9 cellular contexts compared by ENCODE assay signal in genomic region chr7:44258865-44259546, GRCh38. TPM values are rescaled to one million over a fixed set of nuclear protein-coding genes. Genes with fewer than 3 reads are reported as not detected.
DNase-seq lines count a peak whose midpoint lies in the region; ATAC-seq and TF ChIP-seq lines count a peak whose summit lies in the region.
"Had no signal": no experiment of that assay in that cellular context is flagged by ENCODE, and none has a peak within 500 bp of the region (broad histone marks: within the 10 kb centered on the region; RNA-seq: fewer than 3 reads in every experiment).

No MANE protein-coding gene starts in this region.

- no peaks in the 10 kb centered on the region for H3K27me3 ChIP-seq in CD4-positive, alpha-beta T cell (ENCODE audit: control insufficient read depth, insufficient read depth, low read length)
- no peaks in the 10 kb centered on the region for H3K27me3 ChIP-seq in trophoblast cell (ENCODE audit: insufficient read depth, low read length)

- no peak overlapping the region for H2BK120ac ChIP-seq in trophoblast cell (ENCODE audit: insufficient read depth, low read length, poor library complexity)

- no peaks in the 10 kb centered on the region for H3K36me3 ChIP-seq in trophoblast cell (ENCODE audit: control insufficient read depth in 1 of 2, insufficient read depth in 2 of 2, low read length in 2 of 2)

- H4K8ac ChIP-seq in trophoblast cell (ENCODE audit: low read depth, low read length), result no peak overlapping the region

- peak overlapping the region; percentile 42 for H2AK5ac ChIP-seq in trophoblast cell (ENCODE audit: low read length)

- no peak overlapping the region for H3K9ac ChIP-seq in trophoblast cell (ENCODE audit: low read length)

- no peak overlapping the region for H3K4me3 Mint-ChIP-seq in CD4-positive, alpha-beta T cell
- H3K4me3 Mint-ChIP-seq in activated CD8-positive, alpha-beta T cell treated with anti-CD3 and anti-CD28 coated beads, Interleukin-2, amount 10 ng/mL, durations not matched to agents 7 days and 5 days, result no peak overlapping the region

- H3K79me1 ChIP-seq in trophoblast cell (ENCODE audit: low read length), result peaks cover 8% of the 10 kb centered on the region

- ATAC-seq in CD4-positive, alpha-beta T cell (ENCODE audit: poor library complexity), result no peak
- no peak for ATAC-seq in activated CD8-positive, alpha-beta T cell treated with anti-CD3 and anti-CD28 coated beads, Interleukin-2, amount 10 ng/mL, durations not matched to agents 7 days and 5 days
- peak; percentile 6 for ATAC-seq in esophagus mucosa
- no peak for ATAC-seq in GM21576 (IDR thresholded peaks at IDR 0.05; ENCODE audit: unreplicated experiment)
- no peak for ATAC-seq in HG02938 (IDR thresholded peaks at IDR 0.05; ENCODE audit: unreplicated experiment)

- H3K36me3 Mint-ChIP-seq in CD4-positive, alpha-beta T cell (ENCODE audit: low read depth), result no peaks in the 10 kb centered on the region
- H3K36me3 Mint-ChIP-seq in activated CD8-positive, alpha-beta T cell treated with anti-CD3 and anti-CD28 coated beads, Interleukin-2, amount 10 ng/mL, durations not matched to agents 7 days and 5 days (ENCODE audit: low read depth), result no peaks in the 10 kb centered on the region

- intact Hi-C loops in CD4-positive, alpha-beta T cell (cut with DNase I, micrococcal nuclease), result no loop called here

- peak overlapping the region; percentile 85 for H3K27ac ChIP-seq in CD4-positive, alpha-beta T cell (ENCODE audit: low read depth, low read length)
- no peak overlapping the region for H3K27ac ChIP-seq in trophoblast cell (ENCODE audit: low read depth, low read length)

- H3K27ac Mint-ChIP-seq in CD4-positive, alpha-beta T cell, result peak overlapping the region; percentile 83
- peak overlapping the region; percentile 96 for H3K27ac Mint-ChIP-seq in activated CD8-positive, alpha-beta T cell treated with anti-CD3 and anti-CD28 coated beads, Interleukin-2, amount 10 ng/mL, durations not matched to agents 7 days and 5 days

- H3K4me3 ChIP-seq in trophoblast cell (ENCODE audit: low read depth, low read length), result no peak overlapping the region

- H2AFZ ChIP-seq in trophoblast cell (ENCODE audit: insufficient read depth, low read length, poor library complexity), result no peak overlapping the region

- H3K14ac ChIP-seq in trophoblast cell (ENCODE audit: low read length), result peak overlapping the region; percentile 56

- H3K4me2 ChIP-seq in trophoblast cell (ENCODE audit: low read length), result no peak overlapping the region

- H3K79me2 ChIP-seq in trophoblast cell (ENCODE audit: control insufficient read depth, insufficient read depth, low read length, poor library complexity), result no peaks in the 10 kb centered on the region

- peak overlapping the region; percentile 1 for H4K91ac ChIP-seq in trophoblast cell (ENCODE audit: low read depth, low read length)

- H3K4ac ChIP-seq in trophoblast cell (ENCODE audit: low read depth, low read length), result no peak overlapping the region

- H3K23ac ChIP-seq in trophoblast cell (ENCODE audit: low read length), result no peak overlapping the region

- H3K4me1 ChIP-seq in trophoblast cell (ENCODE audit: control insufficient read depth in 1 of 2, insufficient read depth in 2 of 2, low read length in 2 of 2), result peaks cover 25 to 26% of the 10 kb centered on the region in 2 experiments

- H3K18ac ChIP-seq in trophoblast cell (ENCODE audit: low read length), result peak overlapping the region; percentile 3

- peak overlapping the region; percentile 0 for H2BK12ac ChIP-seq in trophoblast cell (ENCODE audit: low read length)

- no peaks in the 10 kb centered on the region for H3K27me3 Mint-ChIP-seq in CD4-positive, alpha-beta T cell
- no peaks in the 10 kb centered on the region for H3K27me3 Mint-ChIP-seq in activated CD8-positive, alpha-beta T cell treated with anti-CD3 and anti-CD28 coated beads, Interleukin-2, amount 10 ng/mL, durations not matched to agents 7 days and 5 days (ENCODE audit: low read depth)

- CTCF ChIA-PET in CD4-positive, alpha-beta T cell (lab: Charles Lee), result no interaction called here
- CTCF ChIA-PET in activated CD8-positive, alpha-beta T cell treated with anti-CD3 and anti-CD28 coated beads, Interleukin-2, amount 10 ng/mL, durations not matched to agents 7 days and 5 days (lab: Charles Lee), result interaction anchor here (0.9 to 3.2 kb wide), 3 partner anchors 17 to 306 kb away, joined by 3 to 27 read pairs (median 11); no protein-coding TSS in a partner anchor

- DNase-seq in CD4-positive, alpha-beta T cell, result no peak
- DNase-seq in activated CD8-positive, alpha-beta T cell treated with anti-CD3 and anti-CD28 coated beads, Interleukin-2, amount 10 ng/mL, durations not matched to agents 7 days and 5 days, result no peak
- DNase-seq in trophoblast cell (no peak), NCI-H69 (lab: John Stamatoyannopoulos, UW) (no peak), T1000 (lab: John Stamatoyannopoulos, UW) (no peak)
- DNase-seq: activated T-cell treated with anti-CD3 and anti-CD28 coated beads, Interleukin-2, amount 50 U/mL, for 1 hour had no signal

- no peak overlapping the region for H4K12ac ChIP-seq in trophoblast cell (ENCODE audit: low read depth, low read length)

- no CpG with 5 or more reads among the region's 14 CpGs for WGBS in trophoblast cell (ENCODE audit: extremely low coverage, insufficient coverage, insufficient read length)

- POLR2A ChIA-PET in CD4-positive, alpha-beta T cell (lab: Charles Lee), result interaction anchor here (1.1 to 3.4 kb wide), 2 partner anchors 231 to 310 kb away, joined by 3 to 18 read pairs; partner anchors contain the start of gene NUDCD3
- POLR2A ChIA-PET in activated CD8-positive, alpha-beta T cell treated with anti-CD3 and anti-CD28 coated beads, Interleukin-2, amount 10 ng/mL, durations not matched to agents 7 days and 5 days (lab: Charles Lee), result interaction anchor here (0.6 to 0.7 kb wide), 2 partner anchors 11 to 170 kb away, joined by 3 read pairs; no protein-coding TSS in a partner anchor

- H3K9me3 Mint-ChIP-seq in CD4-positive, alpha-beta T cell, result no peaks in the 10 kb centered on the region
- no peaks in the 10 kb centered on the region for H3K9me3 Mint-ChIP-seq in activated CD8-positive, alpha-beta T cell treated with anti-CD3 and anti-CD28 coated beads, Interleukin-2, amount 10 ng/mL, durations not matched to agents 7 days and 5 days (ENCODE audit: insufficient read depth)

- H3K9me3 ChIP-seq in CD4-positive, alpha-beta T cell (ENCODE audit: control insufficient read depth, low read length), result no peaks in the 10 kb centered on the region
- no peaks in the 10 kb centered on the region for H3K9me3 ChIP-seq in trophoblast cell (ENCODE audit: insufficient read depth, low read depth, low read length)

- TF ChIP-seq CTCF in CD4-positive, alpha-beta T cell (IDR thresholded peaks at IDR 0.05), result no peak

- peaks cover 27% of the 10 kb centered on the region for H3K4me1 Mint-ChIP-seq in CD4-positive, alpha-beta T cell (ENCODE audit: low read depth)
- peaks cover 33% of the 10 kb centered on the region for H3K4me1 Mint-ChIP-seq in activated CD8-positive, alpha-beta T cell treated with anti-CD3 and anti-CD28 coated beads, Interleukin-2, amount 10 ng/mL, durations not matched to agents 7 days and 5 days (ENCODE audit: low read depth)

- no peak overlapping the region for H2BK5ac ChIP-seq in trophoblast cell (ENCODE audit: low read depth, low read length, poor library complexity)

RNA-seq across cellular contexts. Expression of gene YKT6, which starts 58.2 kb away (rescaled TPM):
- 10 to 100 TPM; 85.0 to 86.4 TPM for total RNA-seq in CD4-positive, alpha-beta T cell
- total RNA-seq in activated CD8-positive, alpha-beta T cell treated with anti-CD3 and anti-CD28 coated beads, Interleukin-2, amount 10 ng/mL, durations not matched to agents 7 days and 5 days, result 10 to 100 TPM; 64.5 to 70.2 TPM
- total RNA-seq in esophagus mucosa, result 65.2 TPM
- 122 and 127 TPM in 2 replicates for polyA plus RNA-seq in trophoblast cell (2013)
